24 cellular contexts compared by ENCODE assay signal in the genomic region with DNA sequence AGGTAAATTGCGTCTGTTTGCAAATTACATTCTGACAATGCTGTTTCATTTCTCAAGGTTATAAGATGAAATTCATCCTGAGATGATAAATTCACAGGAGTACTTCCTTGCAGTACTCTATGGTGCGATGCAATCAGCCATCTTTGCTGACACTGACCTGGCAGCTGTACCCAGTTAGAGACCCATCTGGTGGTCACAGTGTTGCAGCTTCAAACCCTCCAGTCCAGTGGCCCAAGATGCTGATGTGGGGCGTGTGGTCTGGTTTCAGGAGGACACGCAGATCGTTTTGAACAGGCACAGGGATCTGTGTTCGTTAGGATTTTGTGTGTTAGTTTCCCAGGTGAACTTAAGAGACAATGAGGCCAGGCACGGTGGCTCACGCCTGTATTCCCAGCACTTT.
"Had no signal": no experiment of that assay in that cellular context is flagged by ENCODE, and none has a peak within 500 bp of the region (broad histone marks: within the 10 kb centered on the region; RNA-seq: fewer than 3 reads in every experiment).

No MANE protein-coding gene starts in this region.

- H3K4me1 Mint-ChIP-seq: activated B cell treated with CpG ODN at 0.5 μM for 24 hours; activated T-helper 17 cell treated with anti-CD3 and anti-CD28 coated beads, Interleukin-2, amount 50 U/mL, for 72 hours had no signal

- H3K27ac ChIP-seq: brain microvascular endothelial cell, esophagus squamous epithelium, gastroesophageal sphincter, heart right ventricle, WERI-Rb-1 had no signal

- H3K36me3 ChIP-seq: brain microvascular endothelial cell, esophagus squamous epithelium, gastroesophageal sphincter, heart right ventricle, WERI-Rb-1 had no signal

- H3K4me1 ChIP-seq: esophagus squamous epithelium, gastroesophageal sphincter, heart right ventricle had no signal

- H3K27ac Mint-ChIP-seq: activated B cell treated with CpG ODN at 0.5 μM for 24 hours; activated CD8-positive, alpha-beta T cell treated with anti-CD3 and anti-CD28 coated beads for 36 hours; activated naive CD8-positive, alpha-beta T cell; activated T-helper 17 cell treated with anti-CD3 and anti-CD28 coated beads, Interleukin-2, amount 50 U/mL, for 72 hours; effector memory CD8-positive, alpha-beta T cell; T-helper 17 cell; T-helper 2 cell treated with Interferon-gamma antibody and Interleukin-4, amounts not matched to agents 5 μg/mL and 100 μg/mL, for 36 hours had no signal

- H3K4me3 Mint-ChIP-seq: activated B cell treated with CpG ODN at 0.5 μM for 24 hours; activated CD8-positive, alpha-beta T cell treated with anti-CD3 and anti-CD28 coated beads for 36 hours; activated naive CD8-positive, alpha-beta T cell; activated T-cell treated with anti-CD3 and anti-CD28 coated beads, Interleukin-2, amount 50 U/mL, for 4 hours; activated T-helper 17 cell treated with anti-CD3 and anti-CD28 coated beads, Interleukin-2, amount 50 U/mL, for 72 hours; effector memory CD8-positive, alpha-beta T cell; T-helper 17 cell; T-helper 2 cell treated with Interferon-gamma antibody and Interleukin-4, amounts not matched to agents 5 μg/mL and 100 μg/mL, for 36 hours had no signal

- H3K36me3 Mint-ChIP-seq: activated naive CD8-positive, alpha-beta T cell had no signal

- H3K27me3 ChIP-seq: brain microvascular endothelial cell had no signal

- H3K27me3 Mint-ChIP-seq: activated CD8-positive, alpha-beta T cell treated with anti-CD3 and anti-CD28 coated beads for 36 hours had no signal

- H3K4me3 ChIP-seq: esophagus squamous epithelium, gastroesophageal sphincter, heart right ventricle had no signal

- DNase-seq: activated B cell treated with CpG ODN at 0.5 μM for 24 hours; activated CD4-positive, alpha-beta T cell treated with anti-CD3 and anti-CD28 coated beads for 48 hours; activated CD4-positive, alpha-beta T cell treated with anti-CD3 and anti-CD28 coated beads, Interleukin-2, amount 50 U/mL, for 1 hour; activated CD4-positive, alpha-beta T cell treated with anti-CD3 and anti-CD28 coated beads, Interleukin-2, amount 50 U/mL, for 48 hours; activated CD8-positive, alpha-beta memory T cell treated with anti-CD3 and anti-CD28 coated beads for 24 hours; activated CD8-positive, alpha-beta T cell treated with anti-CD3 and anti-CD28 coated beads for 36 hours; activated effector memory CD4-positive, alpha-beta T cell treated with Interleukin-2 at 50 U/mL for 16 hours; activated gamma-delta T cell treated with Interleukin-2 at 50 U/mL for 16 hours; activated naive CD4-positive, alpha-beta T cell treated with anti-CD3 and anti-CD28 coated beads, Interleukin-2, amount 50 U/mL, for 16 hours; activated naive CD4-positive, alpha-beta T cell treated with Interleukin-2 at 50 U/mL for 16 hours; activated T-cell treated with anti-CD3 and anti-CD28 coated beads, Interleukin-2, amount 50 U/mL, for 4 hours; cortex of kidney; effector CD4-positive, alpha-beta T cell; effector memory CD8-positive, alpha-beta T cell; erythroblast; esophagus squamous epithelium; heart right ventricle; T-helper 17 cell; WERI-Rb-1 had no signal
